ENCODE assay signal across 17 cellular contexts in genomic region chr12:71536939-71537622, GRCh38.
DNase-seq lines count a peak whose midpoint lies in the region; ATAC-seq lines count a peak whose summit lies in the region.
"Had no signal": no experiment of that assay in that cellular context is flagged by ENCODE, and none has a peak within 500 bp of the region (broad histone marks: within the 10 kb centered on the region; RNA-seq: fewer than 3 reads in every experiment).

No MANE protein-coding gene starts in this region.

- ATAC-seq in HG03039 (IDR thresholded peaks at IDR 0.05; ENCODE audit: unreplicated experiment): peak; percentile 18
- ATAC-seq in HG02870 (IDR thresholded peaks at IDR 0.05; ENCODE audit: unreplicated experiment): no peak
- ATAC-seq: K562 had no signal

- DNase-seq in Ammon's horn (ENCODE audit: low spot score) (peak; percentile 19), OCI-M1 (lab: John Stamatoyannopoulos, UW) (peak; percentile 62), medulla oblongata (ENCODE audit: extremely low spot score) (peak; percentile 61), NCI-H446 (lab: John Stamatoyannopoulos, UW) (no peak), NCI-H146 treated with DMSO at 0.1 percent for 48 hours (lab: John Stamatoyannopoulos, UW; ENCODE audit: unreplicated experiment) (no peak)
- no peak for DNase-seq in stimulated activated CD4-positive, alpha-beta T cell treated with anti-CD3 and anti-CD28 coated beads, Interleukin-1b, Interleukin-23, amount 100 ng/mL, for 48 hours
- DNase-seq: BE2C; Calu3; CD4-positive, alpha-beta T cell; DMS53; NCI-H1436 treated with DMSO at 0.1 percent for 48 hours; NCI-H2081; NCI-H510A; NCI-H82 had no signal

Comparison
In these comparisons a context has a peak if more than half of its experiments do, and no peak if none do; other contexts are left out.
1. DNase-seq: peak in Ammon's horn (single experiment), OCI-M1 (single experiment) and medulla oblongata (single experiment); none in NCI-H446 (0 of 2), NCI-H146 treated with DMSO at 0.1 percent for 48 hours (single experiment) and stimulated activated CD4-positive, alpha-beta T cell treated with anti-CD3 and anti-CD28 coated beads, Interleukin-1b, Interleukin-23, amount 100 ng/mL, for 48 hours (single experiment).